1 cellular context compared by ENCODE assay signal in genomic region chr11:45805305-45806071, GRCh38.
TF ChIP-seq lines count a peak whose summit lies in the region.

No MANE protein-coding gene starts in this region.

TF ChIP-seq in K562, 482 proteins besides CTCF, POLR2A, EP300 and RAD21 (continued from another document and continues in another):
- TF ChIP-seq, protein P1, sequence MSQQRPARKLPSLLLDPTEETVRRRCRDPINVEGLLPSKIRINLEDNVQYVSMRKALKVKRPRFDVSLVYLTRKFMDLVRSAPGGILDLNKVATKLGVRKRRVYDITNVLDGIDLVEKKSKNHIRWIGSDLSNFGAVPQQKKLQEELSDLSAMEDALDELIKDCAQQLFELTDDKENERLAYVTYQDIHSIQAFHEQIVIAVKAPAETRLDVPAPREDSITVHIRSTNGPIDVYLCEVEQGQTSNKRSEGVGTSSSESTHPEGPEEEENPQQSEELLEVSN (IDR thresholded peaks at IDR 0.05; ENCODE audit: borderline replicate concordance in 1 of 2, extremely low read depth in 1 of 2, insufficient read depth in 1 of 2, insufficient read length in 1 of 2, low read depth in 1 of 2, low read length in 1 of 2, poor library complexity in 1 of 2, severe bottlenecking in 1 of 2) = peak in 1 of 2 experiments; percentile 41
- TF ChIP-seq ZNF143 (CRISPR knock-in tag; IDR thresholded peaks at IDR 0.05) (no peak), OTX1 (CRISPR knock-in tag; IDR thresholded peaks at IDR 0.05) (peak; percentile 67; the same call in 1 of the 2 replicates), PHF8 (IDR thresholded peaks at IDR 0.05; ENCODE audit: borderline replicate concordance, low read length) (peak; percentile 15; the same call in 1 of the 2 replicates), YBX1 (IDR thresholded peaks at IDR 0.05) (no peak), PRMT5 (CRISPR knock-in tag; IDR thresholded peaks at IDR 0.05) (no peak), ZBTB2 (IDR thresholded peaks at IDR 0.05) (0 out of 2 replicates have a peak, but pooled peaks have one; percentile 21), MYC (IDR thresholded peaks at IDR 0.05; ENCODE audit: low read depth, low read length) (peak; percentile 10; the same call in 1 of the 2 replicates), MYC (CRISPR knock-in tag; IDR thresholded peaks at IDR 0.05; ENCODE audit: borderline replicate concordance, low read depth) (0 out of 2 replicates have a peak, but pooled peaks have one; percentile 25), SMARCC2 (IDR thresholded peaks at IDR 0.05; ENCODE audit: low read depth) (no peak), FOXP1 (CRISPR knock-in tag; IDR thresholded peaks at IDR 0.05) (peak; percentile 61), SREBF1 (IDR thresholded peaks at IDR 0.05; ENCODE audit: borderline replicate concordance, low read depth, low read length) (no peak), ZNF695 (CRISPR knock-in tag; IDR thresholded peaks at IDR 0.05) (no peak), RBFOX2 (IDR thresholded peaks at IDR 0.05; ENCODE audit: low read depth, low read length) (no peak; the same call in 1 of the 2 replicates), SUPT5H (IDR thresholded peaks at IDR 0.05) (0 out of 2 replicates have a peak, but pooled peaks have one; percentile 1), SOX6 (IDR thresholded peaks at IDR 0.05) (0 out of 2 replicates have a peak, but pooled peaks have one; percentile 14), IFI16 (CRISPR knock-in tag; IDR thresholded peaks at IDR 0.05) (no peak), SMAD1 (IDR thresholded peaks at IDR 0.05; ENCODE audit: low read depth, low read length, partially characterized antibody) (no peak), TEAD1 (CRISPR knock-in tag; IDR thresholded peaks at IDR 0.05) (no peak; a peak in 1 of 4 replicates), TFE3 (CRISPR knock-in tag; IDR thresholded peaks at IDR 0.05) (no peak), ATF4 (CRISPR knock-in tag; IDR thresholded peaks at IDR 0.05) (no peak), NFIC (IDR thresholded peaks at IDR 0.05) (no peak), NFXL1 (CRISPR knock-in tag; IDR thresholded peaks at IDR 0.05) (no peak), ZBTB34 (CRISPR knock-in tag; IDR thresholded peaks at IDR 0.05) (no peak), PHF21A (IDR thresholded peaks at IDR 0.05; ENCODE audit: borderline replicate concordance, low read depth) (no peak), ARNT (IDR thresholded peaks at IDR 0.05) (no peak), ZNF395 (CRISPR knock-in tag; IDR thresholded peaks at IDR 0.05) (no peak), FOXJ2 (tag; IDR thresholded peaks at IDR 0.05) (no peak), KAT7 (CRISPR knock-in tag; IDR thresholded peaks at IDR 0.05; ENCODE audit: borderline replicate concordance) (0 out of 2 replicates have a peak, but pooled peaks have one; percentile 45), ZNF23 (CRISPR knock-in tag; IDR thresholded peaks at IDR 0.05) (no peak)
- TF ChIP-seq, protein P2, sequence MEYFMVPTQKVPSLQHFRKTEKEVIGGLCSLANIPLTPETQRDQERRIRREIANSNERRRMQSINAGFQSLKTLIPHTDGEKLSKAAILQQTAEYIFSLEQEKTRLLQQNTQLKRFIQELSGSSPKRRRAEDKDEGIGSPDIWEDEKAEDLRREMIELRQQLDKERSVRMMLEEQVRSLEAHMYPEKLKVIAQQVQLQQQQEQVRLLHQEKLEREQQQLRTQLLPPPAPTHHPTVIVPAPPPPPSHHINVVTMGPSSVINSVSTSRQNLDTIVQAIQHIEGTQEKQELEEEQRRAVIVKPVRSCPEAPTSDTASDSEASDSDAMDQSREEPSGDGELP (CRISPR knock-in tag; IDR thresholded peaks at IDR 0.05; ENCODE audit: borderline replicate concordance) = no peak
- TF ChIP-seq, protein P3, sequence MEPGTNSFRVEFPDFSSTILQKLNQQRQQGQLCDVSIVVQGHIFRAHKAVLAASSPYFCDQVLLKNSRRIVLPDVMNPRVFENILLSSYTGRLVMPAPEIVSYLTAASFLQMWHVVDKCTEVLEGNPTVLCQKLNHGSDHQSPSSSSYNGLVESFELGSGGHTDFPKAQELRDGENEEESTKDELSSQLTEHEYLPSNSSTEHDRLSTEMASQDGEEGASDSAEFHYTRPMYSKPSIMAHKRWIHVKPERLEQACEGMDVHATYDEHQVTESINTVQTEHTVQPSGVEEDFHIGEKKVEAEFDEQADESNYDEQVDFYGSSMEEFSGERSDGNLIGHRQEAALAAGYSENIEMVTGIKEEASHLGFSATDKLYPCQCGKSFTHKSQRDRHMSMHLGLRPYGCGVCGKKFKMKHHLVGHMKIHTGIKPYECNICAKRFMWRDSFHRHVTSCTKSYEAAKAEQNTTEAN (CRISPR knock-in tag; IDR thresholded peaks at IDR 0.05) = no peak
- TF ChIP-seq, protein P4, sequence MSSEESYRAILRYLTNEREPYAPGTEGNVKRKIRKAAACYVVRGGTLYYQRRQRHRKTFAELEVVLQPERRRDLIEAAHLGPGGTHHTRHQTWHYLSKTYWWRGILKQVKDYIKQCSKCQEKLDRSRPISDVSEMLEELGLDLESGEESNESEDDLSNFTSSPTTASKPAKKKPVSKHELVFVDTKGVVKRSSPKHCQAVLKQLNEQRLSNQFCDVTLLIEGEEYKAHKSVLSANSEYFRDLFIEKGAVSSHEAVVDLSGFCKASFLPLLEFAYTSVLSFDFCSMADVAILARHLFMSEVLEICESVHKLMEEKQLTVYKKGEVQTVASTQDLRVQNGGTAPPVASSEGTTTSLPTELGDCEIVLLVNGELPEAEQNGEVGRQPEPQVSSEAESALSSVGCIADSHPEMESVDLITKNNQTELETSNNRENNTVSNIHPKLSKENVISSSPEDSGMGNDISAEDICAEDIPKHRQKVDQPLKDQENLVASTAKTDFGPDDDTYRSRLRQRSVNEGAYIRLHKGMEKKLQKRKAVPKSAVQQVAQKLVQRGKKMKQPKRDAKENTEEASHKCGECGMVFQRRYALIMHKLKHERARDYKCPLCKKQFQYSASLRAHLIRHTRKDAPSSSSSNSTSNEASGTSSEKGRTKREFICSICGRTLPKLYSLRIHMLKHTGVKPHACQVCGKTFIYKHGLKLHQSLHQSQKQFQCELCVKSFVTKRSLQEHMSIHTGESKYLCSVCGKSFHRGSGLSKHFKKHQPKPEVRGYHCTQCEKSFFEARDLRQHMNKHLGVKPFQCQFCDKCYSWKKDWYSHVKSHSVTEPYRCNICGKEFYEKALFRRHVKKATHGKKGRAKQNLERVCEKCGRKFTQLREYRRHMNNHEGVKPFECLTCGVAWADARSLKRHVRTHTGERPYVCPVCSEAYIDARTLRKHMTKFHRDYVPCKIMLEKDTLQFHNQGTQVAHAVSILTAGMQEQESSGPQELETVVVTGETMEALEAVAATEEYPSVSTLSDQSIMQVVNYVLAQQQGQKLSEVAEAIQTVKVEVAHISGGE (CRISPR knock-in tag; IDR thresholded peaks at IDR 0.05) = peak in 1 of 3 experiments; percentile 16; a peak in 1 of 6 replicates
- TF ChIP-seq, protein P5, sequence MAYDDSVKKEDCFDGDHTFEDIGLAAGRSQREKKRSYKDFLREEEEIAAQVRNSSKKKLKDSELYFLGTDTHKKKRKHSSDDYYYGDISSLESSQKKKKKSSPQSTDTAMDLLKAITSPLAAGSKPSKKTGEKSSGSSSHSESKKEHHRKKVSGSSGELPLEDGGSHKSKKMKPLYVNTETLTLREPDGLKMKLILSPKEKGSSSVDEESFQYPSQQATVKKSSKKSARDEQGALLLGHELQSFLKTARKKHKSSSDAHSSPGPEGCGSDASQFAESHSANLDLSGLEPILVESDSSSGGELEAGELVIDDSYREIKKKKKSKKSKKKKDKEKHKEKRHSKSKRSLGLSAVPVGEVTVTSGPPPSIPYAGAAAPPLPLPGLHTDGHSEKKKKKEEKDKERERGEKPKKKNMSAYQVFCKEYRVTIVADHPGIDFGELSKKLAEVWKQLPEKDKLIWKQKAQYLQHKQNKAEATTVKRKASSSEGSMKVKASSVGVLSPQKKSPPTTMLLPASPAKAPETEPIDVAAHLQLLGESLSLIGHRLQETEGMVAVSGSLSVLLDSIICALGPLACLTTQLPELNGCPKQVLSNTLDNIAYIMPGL (CRISPR knock-in tag; IDR thresholded peaks at IDR 0.05) = no peak
- TF ChIP-seq, protein P6, sequence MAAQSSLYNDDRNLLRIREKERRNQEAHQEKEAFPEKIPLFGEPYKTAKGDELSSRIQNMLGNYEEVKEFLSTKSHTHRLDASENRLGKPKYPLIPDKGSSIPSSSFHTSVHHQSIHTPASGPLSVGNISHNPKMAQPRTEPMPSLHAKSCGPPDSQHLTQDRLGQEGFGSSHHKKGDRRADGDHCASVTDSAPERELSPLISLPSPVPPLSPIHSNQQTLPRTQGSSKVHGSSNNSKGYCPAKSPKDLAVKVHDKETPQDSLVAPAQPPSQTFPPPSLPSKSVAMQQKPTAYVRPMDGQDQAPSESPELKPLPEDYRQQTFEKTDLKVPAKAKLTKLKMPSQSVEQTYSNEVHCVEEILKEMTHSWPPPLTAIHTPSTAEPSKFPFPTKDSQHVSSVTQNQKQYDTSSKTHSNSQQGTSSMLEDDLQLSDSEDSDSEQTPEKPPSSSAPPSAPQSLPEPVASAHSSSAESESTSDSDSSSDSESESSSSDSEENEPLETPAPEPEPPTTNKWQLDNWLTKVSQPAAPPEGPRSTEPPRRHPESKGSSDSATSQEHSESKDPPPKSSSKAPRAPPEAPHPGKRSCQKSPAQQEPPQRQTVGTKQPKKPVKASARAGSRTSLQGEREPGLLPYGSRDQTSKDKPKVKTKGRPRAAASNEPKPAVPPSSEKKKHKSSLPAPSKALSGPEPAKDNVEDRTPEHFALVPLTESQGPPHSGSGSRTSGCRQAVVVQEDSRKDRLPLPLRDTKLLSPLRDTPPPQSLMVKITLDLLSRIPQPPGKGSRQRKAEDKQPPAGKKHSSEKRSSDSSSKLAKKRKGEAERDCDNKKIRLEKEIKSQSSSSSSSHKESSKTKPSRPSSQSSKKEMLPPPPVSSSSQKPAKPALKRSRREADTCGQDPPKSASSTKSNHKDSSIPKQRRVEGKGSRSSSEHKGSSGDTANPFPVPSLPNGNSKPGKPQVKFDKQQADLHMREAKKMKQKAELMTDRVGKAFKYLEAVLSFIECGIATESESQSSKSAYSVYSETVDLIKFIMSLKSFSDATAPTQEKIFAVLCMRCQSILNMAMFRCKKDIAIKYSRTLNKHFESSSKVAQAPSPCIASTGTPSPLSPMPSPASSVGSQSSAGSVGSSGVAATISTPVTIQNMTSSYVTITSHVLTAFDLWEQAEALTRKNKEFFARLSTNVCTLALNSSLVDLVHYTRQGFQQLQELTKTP (IDR thresholded peaks at IDR 0.05; ENCODE audit: low read depth in 1 of 2, partially characterized antibody in 2 of 2) = no peak
- TF ChIP-seq, protein P7, sequence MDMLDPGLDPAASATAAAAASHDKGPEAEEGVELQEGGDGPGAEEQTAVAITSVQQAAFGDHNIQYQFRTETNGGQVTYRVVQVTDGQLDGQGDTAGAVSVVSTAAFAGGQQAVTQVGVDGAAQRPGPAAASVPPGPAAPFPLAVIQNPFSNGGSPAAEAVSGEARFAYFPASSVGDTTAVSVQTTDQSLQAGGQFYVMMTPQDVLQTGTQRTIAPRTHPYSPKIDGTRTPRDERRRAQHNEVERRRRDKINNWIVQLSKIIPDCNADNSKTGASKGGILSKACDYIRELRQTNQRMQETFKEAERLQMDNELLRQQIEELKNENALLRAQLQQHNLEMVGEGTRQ (CRISPR knock-in tag; IDR thresholded peaks at IDR 0.05) = peak; percentile 9; the same call in 1 of the 2 replicates
